1 cellular context compared by ENCODE assay signal in the genomic region with DNA sequence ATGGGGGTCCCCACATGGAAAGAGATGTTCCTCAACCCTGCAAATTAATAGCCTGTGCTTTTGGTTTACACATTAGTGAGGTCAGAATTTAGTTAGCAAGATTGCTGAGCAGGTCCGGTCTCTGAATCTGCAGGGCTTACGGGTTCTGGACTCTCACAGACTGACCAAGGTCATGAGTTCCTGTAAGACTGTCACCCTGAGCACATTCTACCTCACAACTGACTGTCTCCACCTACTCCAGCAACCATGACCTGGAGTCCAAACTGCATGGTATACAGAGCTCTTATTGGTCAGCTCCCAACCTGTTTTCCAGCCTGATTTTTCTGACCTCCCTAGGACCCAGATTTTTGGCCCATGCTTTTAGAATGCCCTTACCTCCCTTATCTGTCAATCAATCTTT.
TF ChIP-seq lines count a peak whose summit lies in the region.

No MANE protein-coding gene starts in this region.

TF ChIP-seq in IMR-90, 13 proteins besides CTCF, POLR2A, EP300 and RAD21 (continued from another document):
- TF ChIP-seq, protein P1, sequence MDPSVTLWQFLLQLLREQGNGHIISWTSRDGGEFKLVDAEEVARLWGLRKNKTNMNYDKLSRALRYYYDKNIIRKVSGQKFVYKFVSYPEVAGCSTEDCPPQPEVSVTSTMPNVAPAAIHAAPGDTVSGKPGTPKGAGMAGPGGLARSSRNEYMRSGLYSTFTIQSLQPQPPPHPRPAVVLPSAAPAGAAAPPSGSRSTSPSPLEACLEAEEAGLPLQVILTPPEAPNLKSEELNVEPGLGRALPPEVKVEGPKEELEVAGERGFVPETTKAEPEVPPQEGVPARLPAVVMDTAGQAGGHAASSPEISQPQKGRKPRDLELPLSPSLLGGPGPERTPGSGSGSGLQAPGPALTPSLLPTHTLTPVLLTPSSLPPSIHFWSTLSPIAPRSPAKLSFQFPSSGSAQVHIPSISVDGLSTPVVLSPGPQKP (IDR thresholded peaks at IDR 0.05; ENCODE audit: borderline replicate concordance, low read depth, low read length): no peak
- TF ChIP-seq SMC3 (IDR thresholded peaks at IDR 0.05; ENCODE audit: low read depth, low read length): no peak
- no peak for TF ChIP-seq MAZ (IDR thresholded peaks at IDR 0.05; ENCODE audit: borderline replicate concordance, low read depth, low read length)
- TF ChIP-seq, protein P2, sequence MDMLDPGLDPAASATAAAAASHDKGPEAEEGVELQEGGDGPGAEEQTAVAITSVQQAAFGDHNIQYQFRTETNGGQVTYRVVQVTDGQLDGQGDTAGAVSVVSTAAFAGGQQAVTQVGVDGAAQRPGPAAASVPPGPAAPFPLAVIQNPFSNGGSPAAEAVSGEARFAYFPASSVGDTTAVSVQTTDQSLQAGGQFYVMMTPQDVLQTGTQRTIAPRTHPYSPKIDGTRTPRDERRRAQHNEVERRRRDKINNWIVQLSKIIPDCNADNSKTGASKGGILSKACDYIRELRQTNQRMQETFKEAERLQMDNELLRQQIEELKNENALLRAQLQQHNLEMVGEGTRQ (IDR thresholded peaks at IDR 0.05; ENCODE audit: low read depth, low read length): no peak
- no peak for TF ChIP-seq MXI1 (IDR thresholded peaks at IDR 0.05; ENCODE audit: borderline replicate concordance, low read depth, low read length)
- no peak for TF ChIP-seq MAFK (IDR thresholded peaks at IDR 0.05; ENCODE audit: low read depth, low read length)
